1 cellular context compared by ENCODE assay signal in the genomic region with DNA sequence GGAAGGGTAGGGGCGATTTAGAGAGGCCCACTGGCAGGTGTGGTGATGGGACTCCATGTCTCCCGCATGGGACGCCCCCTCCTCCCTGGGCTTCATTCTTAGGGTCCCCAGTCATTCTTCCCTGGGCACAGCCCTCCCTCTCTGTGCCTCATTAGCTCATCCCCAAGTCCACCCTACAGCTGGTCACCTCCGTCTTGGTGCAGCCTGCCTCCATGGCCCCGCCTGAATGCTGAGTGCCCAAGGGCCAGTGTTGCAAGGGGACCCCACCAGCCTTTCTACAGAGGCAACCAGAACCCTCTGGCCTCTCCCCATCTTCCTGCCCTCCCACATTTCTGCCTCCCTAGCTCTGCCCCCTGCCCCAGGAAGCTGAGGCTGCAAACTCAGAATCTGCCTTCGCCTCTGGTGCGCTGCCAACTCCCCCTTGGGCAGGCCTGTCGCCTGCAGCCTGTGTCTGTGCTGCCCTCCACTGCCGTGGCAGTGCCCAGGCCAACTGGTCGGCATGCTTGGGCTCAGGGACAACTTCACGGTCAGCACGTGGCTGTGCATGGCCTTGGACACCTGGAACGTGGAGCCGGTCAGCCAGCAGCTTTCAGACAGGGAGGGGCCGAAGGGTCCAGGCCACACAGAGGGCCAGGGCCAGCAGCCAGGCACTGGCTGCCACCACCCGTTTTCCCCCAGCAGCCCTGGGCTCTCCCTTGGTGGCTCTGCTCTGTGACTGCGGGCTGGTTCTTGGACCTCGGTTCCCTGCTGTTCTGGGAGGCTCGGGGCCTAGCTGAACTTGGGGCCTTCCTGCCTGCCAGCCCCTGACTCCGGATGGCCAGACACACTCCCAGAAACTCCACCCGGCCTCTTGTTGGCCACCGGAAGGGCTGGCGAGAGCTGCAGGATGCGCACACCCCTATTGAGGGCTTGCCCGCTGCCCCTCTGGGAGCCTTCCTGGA.
TF ChIP-seq lines count a peak whose summit lies in the region.

No MANE protein-coding gene starts in this region.

TF ChIP-seq in HepG2, 621 proteins besides CTCF, POLR2A, EP300 and RAD21 (continued from another document and continues in another):
- no peak for TF ChIP-seq DMTF1 (CRISPR knock-in tag; IDR thresholded peaks at IDR 0.05)
- peak; percentile 90; the same call in 1 of the 2 replicates for TF ChIP-seq ZMYM2 (CRISPR knock-in tag; IDR thresholded peaks at IDR 0.05)
- peak; percentile 79; the same call in 1 of the 2 replicates for TF ChIP-seq ZFP90 (CRISPR knock-in tag; IDR thresholded peaks at IDR 0.05; ENCODE audit: borderline replicate concordance)
- TF ChIP-seq ZSCAN29 (CRISPR knock-in tag; conservative IDR thresholded peaks at IDR 0.05), result peak; percentile 54; the same call in 1 of the 2 replicates
- peak; percentile 89; the same call in 1 of the 2 replicates for TF ChIP-seq SNAPC2 (CRISPR knock-in tag; IDR thresholded peaks at IDR 0.05)
- TF ChIP-seq ZNF3 (CRISPR knock-in tag; IDR thresholded peaks at IDR 0.05), result 0 out of 2 replicates have a peak, but pooled peaks have one; percentile 27
- no peak for TF ChIP-seq MTA3 (CRISPR knock-in tag; IDR thresholded peaks at IDR 0.05)
- no peak for TF ChIP-seq GPN1 (CRISPR knock-in tag; IDR thresholded peaks at IDR 0.05; ENCODE audit: borderline replicate concordance)
- TF ChIP-seq NRL (CRISPR knock-in tag; IDR thresholded peaks at IDR 0.05; ENCODE audit: borderline replicate concordance), result peak; percentile 98
- TF ChIP-seq ZNF766 (CRISPR knock-in tag; IDR thresholded peaks at IDR 0.05; ENCODE audit: borderline replicate concordance), result peak; percentile 80; the same call in 1 of the 2 replicates
- 0 out of 2 replicates have a peak, but pooled peaks have one; percentile 69 for TF ChIP-seq ZNF839 (CRISPR knock-in tag; IDR thresholded peaks at IDR 0.05; ENCODE audit: borderline replicate concordance)
- TF ChIP-seq SP140L (CRISPR knock-in tag; IDR thresholded peaks at IDR 0.05; ENCODE audit: borderline replicate concordance), result 0 out of 2 replicates have a peak, but pooled peaks have one; percentile 30
- TF ChIP-seq, protein P1, sequence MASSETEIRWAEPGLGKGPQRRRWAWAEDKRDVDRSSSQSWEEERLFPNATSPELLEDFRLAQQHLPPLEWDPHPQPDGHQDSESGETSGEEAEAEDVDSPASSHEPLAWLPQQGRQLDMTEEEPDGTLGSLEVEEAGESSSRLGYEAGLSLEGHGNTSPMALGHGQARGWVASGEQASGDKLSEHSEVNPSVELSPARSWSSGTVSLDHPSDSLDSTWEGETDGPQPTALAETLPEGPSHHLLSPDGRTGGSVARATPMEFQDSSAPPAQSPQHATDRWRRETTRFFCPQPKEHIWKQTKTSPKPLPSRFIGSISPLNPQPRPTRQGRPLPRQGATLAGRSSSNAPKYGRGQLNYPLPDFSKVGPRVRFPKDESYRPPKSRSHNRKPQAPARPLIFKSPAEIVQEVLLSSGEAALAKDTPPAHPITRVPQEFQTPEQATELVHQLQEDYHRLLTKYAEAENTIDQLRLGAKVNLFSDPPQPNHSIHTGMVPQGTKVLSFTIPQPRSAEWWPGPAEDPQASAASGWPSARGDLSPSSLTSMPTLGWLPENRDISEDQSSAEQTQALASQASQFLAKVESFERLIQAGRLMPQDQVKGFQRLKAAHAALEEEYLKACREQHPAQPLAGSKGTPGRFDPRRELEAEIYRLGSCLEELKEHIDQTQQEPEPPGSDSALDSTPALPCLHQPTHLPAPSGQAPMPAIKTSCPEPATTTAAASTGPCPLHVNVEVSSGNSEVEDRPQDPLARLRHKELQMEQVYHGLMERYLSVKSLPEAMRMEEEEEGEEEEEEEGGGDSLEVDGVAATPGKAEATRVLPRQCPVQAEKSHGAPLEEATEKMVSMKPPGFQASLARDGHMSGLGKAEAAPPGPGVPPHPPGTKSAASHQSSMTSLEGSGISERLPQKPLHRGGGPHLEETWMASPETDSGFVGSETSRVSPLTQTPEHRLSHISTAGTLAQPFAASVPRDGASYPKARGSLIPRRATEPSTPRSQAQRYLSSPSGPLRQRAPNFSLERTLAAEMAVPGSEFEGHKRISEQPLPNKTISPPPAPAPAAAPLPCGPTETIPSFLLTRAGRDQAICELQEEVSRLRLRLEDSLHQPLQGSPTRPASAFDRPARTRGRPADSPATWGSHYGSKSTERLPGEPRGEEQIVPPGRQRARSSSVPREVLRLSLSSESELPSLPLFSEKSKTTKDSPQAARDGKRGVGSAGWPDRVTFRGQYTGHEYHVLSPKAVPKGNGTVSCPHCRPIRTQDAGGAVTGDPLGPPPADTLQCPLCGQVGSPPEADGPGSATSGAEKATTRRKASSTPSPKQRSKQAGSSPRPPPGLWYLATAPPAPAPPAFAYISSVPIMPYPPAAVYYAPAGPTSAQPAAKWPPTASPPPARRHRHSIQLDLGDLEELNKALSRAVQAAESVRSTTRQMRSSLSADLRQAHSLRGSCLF (CRISPR knock-in tag; IDR thresholded peaks at IDR 0.05; ENCODE audit: borderline replicate concordance), result no peak
- TF ChIP-seq, protein P2, sequence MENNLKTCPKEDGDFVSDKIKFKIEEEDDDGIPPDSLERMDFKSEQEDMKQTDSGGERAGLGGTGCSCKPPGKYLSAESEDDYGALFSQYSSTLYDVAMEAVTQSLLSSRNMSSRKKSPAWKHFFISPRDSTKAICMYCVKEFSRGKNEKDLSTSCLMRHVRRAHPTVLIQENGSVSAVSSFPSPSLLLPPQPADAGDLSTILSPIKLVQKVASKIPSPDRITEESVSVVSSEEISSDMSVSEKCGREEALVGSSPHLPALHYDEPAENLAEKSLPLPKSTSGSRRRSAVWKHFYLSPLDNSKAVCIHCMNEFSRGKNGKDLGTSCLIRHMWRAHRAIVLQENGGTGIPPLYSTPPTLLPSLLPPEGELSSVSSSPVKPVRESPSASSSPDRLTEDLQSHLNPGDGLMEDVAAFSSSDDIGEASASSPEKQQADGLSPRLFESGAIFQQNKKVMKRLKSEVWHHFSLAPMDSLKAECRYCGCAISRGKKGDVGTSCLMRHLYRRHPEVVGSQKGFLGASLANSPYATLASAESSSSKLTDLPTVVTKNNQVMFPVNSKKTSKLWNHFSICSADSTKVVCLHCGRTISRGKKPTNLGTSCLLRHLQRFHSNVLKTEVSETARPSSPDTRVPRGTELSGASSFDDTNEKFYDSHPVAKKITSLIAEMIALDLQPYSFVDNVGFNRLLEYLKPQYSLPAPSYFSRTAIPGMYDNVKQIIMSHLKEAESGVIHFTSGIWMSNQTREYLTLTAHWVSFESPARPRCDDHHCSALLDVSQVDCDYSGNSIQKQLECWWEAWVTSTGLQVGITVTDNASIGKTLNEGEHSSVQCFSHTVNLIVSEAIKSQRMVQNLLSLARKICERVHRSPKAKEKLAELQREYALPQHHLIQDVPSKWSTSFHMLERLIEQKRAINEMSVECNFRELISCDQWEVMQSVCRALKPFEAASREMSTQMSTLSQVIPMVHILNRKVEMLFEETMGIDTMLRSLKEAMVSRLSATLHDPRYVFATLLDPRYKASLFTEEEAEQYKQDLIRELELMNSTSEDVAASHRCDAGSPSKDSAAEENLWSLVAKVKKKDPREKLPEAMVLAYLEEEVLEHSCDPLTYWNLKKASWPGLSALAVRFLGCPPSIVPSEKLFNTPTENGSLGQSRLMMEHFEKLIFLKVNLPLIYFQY (CRISPR knock-in tag; IDR thresholded peaks at IDR 0.05; ENCODE audit: borderline replicate concordance), result peak; percentile 72; the same call in 1 of the 2 replicates
- peak; percentile 98; the same call in 1 of the 2 replicates for TF ChIP-seq ZNF598 (CRISPR knock-in tag; IDR thresholded peaks at IDR 0.05; ENCODE audit: borderline replicate concordance)
- TF ChIP-seq PHF21A (CRISPR knock-in tag; IDR thresholded peaks at IDR 0.05), result peak; percentile 92
- no peak for TF ChIP-seq AFF4 (CRISPR knock-in tag; IDR thresholded peaks at IDR 0.05)
- TF ChIP-seq ZBTB42 (CRISPR knock-in tag; IDR thresholded peaks at IDR 0.05), result no peak; the same call in 1 of the 2 replicates
- peak; percentile 64; the same call in 1 of the 2 replicates for TF ChIP-seq POLR2G (IDR thresholded peaks at IDR 0.05; ENCODE audit: low read depth, low read length)
- no peak for TF ChIP-seq ZKSCAN1 (IDR thresholded peaks at IDR 0.05; ENCODE audit: low read length)
- TF ChIP-seq, protein P3, sequence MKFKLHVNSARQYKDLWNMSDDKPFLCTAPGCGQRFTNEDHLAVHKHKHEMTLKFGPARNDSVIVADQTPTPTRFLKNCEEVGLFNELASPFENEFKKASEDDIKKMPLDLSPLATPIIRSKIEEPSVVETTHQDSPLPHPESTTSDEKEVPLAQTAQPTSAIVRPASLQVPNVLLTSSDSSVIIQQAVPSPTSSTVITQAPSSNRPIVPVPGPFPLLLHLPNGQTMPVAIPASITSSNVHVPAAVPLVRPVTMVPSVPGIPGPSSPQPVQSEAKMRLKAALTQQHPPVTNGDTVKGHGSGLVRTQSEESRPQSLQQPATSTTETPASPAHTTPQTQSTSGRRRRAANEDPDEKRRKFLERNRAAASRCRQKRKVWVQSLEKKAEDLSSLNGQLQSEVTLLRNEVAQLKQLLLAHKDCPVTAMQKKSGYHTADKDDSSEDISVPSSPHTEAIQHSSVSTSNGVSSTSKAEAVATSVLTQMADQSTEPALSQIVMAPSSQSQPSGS (CRISPR knock-in tag; IDR thresholded peaks at IDR 0.05), result peak; percentile 61; the same call in 1 of the 2 replicates
- peak; percentile 83 for TF ChIP-seq ZNF160 (CRISPR knock-in tag; IDR thresholded peaks at IDR 0.05)
- TF ChIP-seq FOXK2 (IDR thresholded peaks at IDR 0.05), result no peak
- TF ChIP-seq MED1 (CRISPR knock-in tag; IDR thresholded peaks at IDR 0.05), result peak; percentile 96
- TF ChIP-seq ZSCAN31 (CRISPR knock-in tag; IDR thresholded peaks at IDR 0.05; ENCODE audit: low read depth), result peak; percentile 75; the same call in 1 of the 2 replicates
- TF ChIP-seq CEBPZ (IDR thresholded peaks at IDR 0.05; ENCODE audit: low read length), result no peak
- peak; percentile 98 for TF ChIP-seq HES4 (CRISPR knock-in tag; IDR thresholded peaks at IDR 0.05; ENCODE audit: borderline replicate concordance)
- TF ChIP-seq TBP (CRISPR knock-in tag; IDR thresholded peaks at IDR 0.05), result no peak
- TF ChIP-seq AHR (CRISPR knock-in tag; IDR thresholded peaks at IDR 0.05), result peak; percentile 45; the same call in 1 of the 2 replicates
- peak; percentile 79; the same call in 1 of the 2 replicates for TF ChIP-seq ZNF547 (CRISPR knock-in tag; IDR thresholded peaks at IDR 0.05)
